Comparison of ENCODE assay signal across 1 cellular context in genomic region chr20:63969851-63970713, GRCh38.
TF ChIP-seq lines count a peak whose summit lies in the region.

A gene with protein sequence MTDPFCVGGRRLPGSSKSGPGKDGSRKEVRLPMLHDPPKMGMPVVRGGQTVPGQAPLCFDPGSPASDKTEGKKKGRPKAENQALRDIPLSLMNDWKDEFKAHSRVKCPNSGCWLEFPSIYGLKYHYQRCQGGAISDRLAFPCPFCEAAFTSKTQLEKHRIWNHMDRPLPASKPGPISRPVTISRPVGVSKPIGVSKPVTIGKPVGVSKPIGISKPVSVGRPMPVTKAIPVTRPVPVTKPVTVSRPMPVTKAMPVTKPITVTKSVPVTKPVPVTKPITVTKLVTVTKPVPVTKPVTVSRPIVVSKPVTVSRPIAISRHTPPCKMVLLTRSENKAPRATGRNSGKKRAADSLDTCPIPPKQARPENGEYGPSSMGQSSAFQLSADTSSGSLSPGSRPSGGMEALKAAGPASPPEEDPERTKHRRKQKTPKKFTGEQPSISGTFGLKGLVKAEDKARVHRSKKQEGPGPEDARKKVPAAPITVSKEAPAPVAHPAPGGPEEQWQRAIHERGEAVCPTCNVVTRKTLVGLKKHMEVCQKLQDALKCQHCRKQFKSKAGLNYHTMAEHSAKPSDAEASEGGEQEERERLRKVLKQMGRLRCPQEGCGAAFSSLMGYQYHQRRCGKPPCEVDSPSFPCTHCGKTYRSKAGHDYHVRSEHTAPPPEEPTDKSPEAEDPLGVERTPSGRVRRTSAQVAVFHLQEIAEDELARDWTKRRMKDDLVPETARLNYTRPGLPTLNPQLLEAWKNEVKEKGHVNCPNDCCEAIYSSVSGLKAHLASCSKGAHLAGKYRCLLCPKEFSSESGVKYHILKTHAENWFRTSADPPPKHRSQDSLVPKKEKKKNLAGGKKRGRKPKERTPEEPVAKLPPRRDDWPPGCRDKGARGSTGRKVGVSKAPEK (minus strand): TSS chr20:63969930. CDS start chr20:63967950, 1,980 bp downstream.

TF ChIP-seq in HepG2, 621 proteins besides CTCF, POLR2A, EP300 and RAD21 (continued from another document):
- TF ChIP-seq ZNF318 (CRISPR knock-in tag; IDR thresholded peaks at IDR 0.05) (0 out of 2 replicates have a peak, but pooled peaks have one; percentile 18), ZNF510 (CRISPR knock-in tag; IDR thresholded peaks at IDR 0.05; ENCODE audit: low read depth) (0 out of 2 replicates have a peak, but pooled peaks have one; percentile 53), ETS1 (CRISPR knock-in tag; IDR thresholded peaks at IDR 0.05) (peak; percentile 8; the same call in 1 of the 2 replicates), ZBTB46 (CRISPR knock-in tag; IDR thresholded peaks at IDR 0.05; ENCODE audit: borderline replicate concordance) (0 out of 2 replicates have a peak, but pooled peaks have one; percentile 61), ZFAT (CRISPR knock-in tag; conservative IDR thresholded peaks at IDR 0.05) (no peak), ZKSCAN8 (CRISPR knock-in tag; IDR thresholded peaks at IDR 0.05; ENCODE audit: borderline replicate concordance) (0 out of 2 replicates have a peak, but pooled peaks have one; percentile 50), ZNF275 (CRISPR knock-in tag; IDR thresholded peaks at IDR 0.05; ENCODE audit: borderline replicate concordance) (no peak), ATF5 (CRISPR knock-in tag; IDR thresholded peaks at IDR 0.05; ENCODE audit: low read depth) (no peak), NR2C2 (CRISPR knock-in tag; IDR thresholded peaks at IDR 0.05; ENCODE audit: borderline replicate concordance) (peak; percentile 56), MEIS1 (CRISPR knock-in tag; IDR thresholded peaks at IDR 0.05; ENCODE audit: borderline replicate concordance) (peak; percentile 72; the same call in 1 of the 2 replicates), ZNF747 (CRISPR knock-in tag; IDR thresholded peaks at IDR 0.05; ENCODE audit: borderline replicate concordance) (peak; percentile 78; the same call in 1 of the 2 replicates)
- TF ChIP-seq, protein P1, sequence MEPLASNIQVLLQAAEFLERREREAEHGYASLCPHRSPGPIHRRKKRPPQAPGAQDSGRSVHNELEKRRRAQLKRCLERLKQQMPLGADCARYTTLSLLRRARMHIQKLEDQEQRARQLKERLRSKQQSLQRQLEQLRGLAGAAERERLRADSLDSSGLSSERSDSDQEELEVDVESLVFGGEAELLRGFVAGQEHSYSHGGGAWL (CRISPR knock-in tag; IDR thresholded peaks at IDR 0.05), result peak; percentile 63; the same call in 1 of the 2 replicates
- TF ChIP-seq, protein P2, sequence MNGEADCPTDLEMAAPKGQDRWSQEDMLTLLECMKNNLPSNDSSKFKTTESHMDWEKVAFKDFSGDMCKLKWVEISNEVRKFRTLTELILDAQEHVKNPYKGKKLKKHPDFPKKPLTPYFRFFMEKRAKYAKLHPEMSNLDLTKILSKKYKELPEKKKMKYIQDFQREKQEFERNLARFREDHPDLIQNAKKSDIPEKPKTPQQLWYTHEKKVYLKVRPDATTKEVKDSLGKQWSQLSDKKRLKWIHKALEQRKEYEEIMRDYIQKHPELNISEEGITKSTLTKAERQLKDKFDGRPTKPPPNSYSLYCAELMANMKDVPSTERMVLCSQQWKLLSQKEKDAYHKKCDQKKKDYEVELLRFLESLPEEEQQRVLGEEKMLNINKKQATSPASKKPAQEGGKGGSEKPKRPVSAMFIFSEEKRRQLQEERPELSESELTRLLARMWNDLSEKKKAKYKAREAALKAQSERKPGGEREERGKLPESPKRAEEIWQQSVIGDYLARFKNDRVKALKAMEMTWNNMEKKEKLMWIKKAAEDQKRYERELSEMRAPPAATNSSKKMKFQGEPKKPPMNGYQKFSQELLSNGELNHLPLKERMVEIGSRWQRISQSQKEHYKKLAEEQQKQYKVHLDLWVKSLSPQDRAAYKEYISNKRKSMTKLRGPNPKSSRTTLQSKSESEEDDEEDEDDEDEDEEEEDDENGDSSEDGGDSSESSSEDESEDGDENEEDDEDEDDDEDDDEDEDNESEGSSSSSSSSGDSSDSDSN (CRISPR knock-in tag; IDR thresholded peaks at IDR 0.05), result peak; percentile 62; the same call in 1 of the 2 replicates
- TF ChIP-seq, protein P3, sequence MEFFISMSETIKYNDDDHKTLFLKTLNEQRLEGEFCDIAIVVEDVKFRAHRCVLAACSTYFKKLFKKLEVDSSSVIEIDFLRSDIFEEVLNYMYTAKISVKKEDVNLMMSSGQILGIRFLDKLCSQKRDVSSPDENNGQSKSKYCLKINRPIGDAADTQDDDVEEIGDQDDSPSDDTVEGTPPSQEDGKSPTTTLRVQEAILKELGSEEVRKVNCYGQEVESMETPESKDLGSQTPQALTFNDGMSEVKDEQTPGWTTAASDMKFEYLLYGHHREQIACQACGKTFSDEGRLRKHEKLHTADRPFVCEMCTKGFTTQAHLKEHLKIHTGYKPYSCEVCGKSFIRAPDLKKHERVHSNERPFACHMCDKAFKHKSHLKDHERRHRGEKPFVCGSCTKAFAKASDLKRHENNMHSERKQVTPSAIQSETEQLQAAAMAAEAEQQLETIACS (CRISPR knock-in tag; IDR thresholded peaks at IDR 0.05), result peak; percentile 23; the same call in 1 of the 2 replicates
